ENCODE assay signal across 18 cellular contexts in the genomic region with DNA sequence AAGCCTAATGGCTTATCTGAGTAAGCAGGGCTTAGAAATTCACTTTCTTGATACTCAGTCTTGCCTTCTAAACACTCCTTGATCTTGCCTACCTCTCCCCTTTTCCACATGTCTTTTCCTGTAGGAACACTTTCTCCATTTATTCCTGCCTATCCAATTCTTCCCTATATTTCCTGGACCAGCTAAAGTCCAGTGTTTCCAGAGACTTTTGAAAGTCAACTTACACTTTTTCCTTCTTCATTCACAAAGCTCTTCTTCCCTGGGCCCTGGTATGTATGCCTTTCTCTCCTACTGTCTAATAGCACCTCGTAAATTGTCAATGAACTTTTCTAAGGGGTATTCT. TPM values are rescaled to one million over a fixed set of nuclear protein-coding genes. Genes with fewer than 3 reads are reported as not detected.
DNase-seq lines count a peak whose midpoint lies in the region; ATAC-seq, FAIRE-seq and TF ChIP-seq lines count a peak whose summit lies in the region.
"Had no signal": no experiment of that assay in that cellular context is flagged by ENCODE, and none has a peak within 500 bp of the region (broad histone marks: within the 10 kb centered on the region; RNA-seq: fewer than 3 reads in every experiment).

No MANE protein-coding gene starts in this region.

- no peak overlapping the region for H2AFZ ChIP-seq in K562 (ENCODE audit: low read depth, low read length)

- peak overlapping the region; percentile 55 for H3K4me3 ChIP-seq in K562
- H3K4me3 ChIP-seq in neutrophil (ENCODE audit: low read depth in 1 of 2, low read length in 1 of 2): peak overlapping the region; percentile 75 to 88
- H3K4me3 ChIP-seq: BLaER1, SJSA1 had no signal

- DNase-seq in GM19239 (ENCODE audit: insufficient read length, low spot score): no peak
- DNase-seq in OCI-M1 (lab: John Stamatoyannopoulos, UW): peak; percentile 47
- no peak for DNase-seq in K562 (ENCODE audit: extremely low read depth in 1 of 4, low spot score in 3 of 4)
- DNase-seq in NOMO-1 treated with DMSO at 0.1 percent for 48 hours (lab: John Stamatoyannopoulos, UW; ENCODE audit: unreplicated experiment): no peak
- no peak for DNase-seq in DMS114 treated with DMSO at 0.1 percent for 48 hours (lab: John Stamatoyannopoulos, UW; ENCODE audit: unreplicated experiment)
- DNase-seq in mesenteric fat pad (ENCODE audit: low spot score): no peak
- DNase-seq: COR-L47; DMS53; HCEC 1CT; NCI-H1048; NCI-H2107; NCI-H345; NCI-H526 treated with DMSO at 0.1 percent for 48 hours; NK-92 treated with Interleukin-12 subunit alpha and Interleukin-12 subunit beta, amount 100 ng/mL, for 24 hours; PC-3 had no signal

- FAIRE-seq in GM19239 (lab: Jason Lieb, UNC) (peak; percentile 80), K562 (lab: Jason Lieb, UNC) (no peak)

- H3K36me3 ChIP-seq in K562 (ENCODE audit: control insufficient read depth, insufficient read depth, low read length): peaks cover 51% of the 10 kb centered on the region
- H3K36me3 ChIP-seq in neutrophil: peaks cover 35% of the 10 kb centered on the region
- H3K36me3 ChIP-seq: BLaER1, SJSA1 had no signal

- no peaks in the 10 kb centered on the region for H3K9me1 ChIP-seq in K562 (ENCODE audit: control insufficient read depth, insufficient read depth, low read length)

- intact Hi-C loops in K562 (cut with micrococcal nuclease): loop anchor here (5.0 kb wide), 1 partner anchor 143 kb away; the partner anchor contains the start of gene HEPH

- H3K4me1 ChIP-seq in K562 (replicated peaks in 1 of 2; ENCODE audit: control insufficient read depth in 2 of 2, insufficient read depth in 2 of 2, low read length in 2 of 2): peaks cover 13 to 59% of the 10 kb centered on the region in 2 experiments
- H3K4me1 ChIP-seq in neutrophil (ENCODE audit: control insufficient read depth in 1 of 2, insufficient read depth in 1 of 2, low read depth in 1 of 2, low read length in 1 of 2): peaks cover 47 to 97% of the 10 kb centered on the region in 2 experiments
- H3K4me1 ChIP-seq: SJSA1 had no signal

- no peaks in the 10 kb centered on the region for H3K27me3 ChIP-seq in K562 (ENCODE audit: control insufficient read depth in 2 of 2, insufficient read depth in 2 of 2, low read length in 2 of 2)
- H3K27me3 ChIP-seq in neutrophil: no peaks in the 10 kb centered on the region
- H3K27me3 ChIP-seq: SJSA1 had no signal

- no peak for TF ChIP-seq EP300 in K562 (IDR thresholded peaks at IDR 0.05; ENCODE audit: low read length)

- H3K4me2 ChIP-seq in K562 (ENCODE audit: insufficient read depth, low read length): peak overlapping the region; percentile 94
- H3K4me2 ChIP-seq: BLaER1 had no signal

- in situ Hi-C loops in K562 (cut with MboI): no loop called here

- TF ChIP-seq CTCF in K562 (IDR thresholded peaks at IDR 0.05 in 2 of 3, conservative IDR thresholded peaks at IDR 0.05 in 1 of 3; ENCODE audit: insufficient read depth in 2 of 3, low read depth in 1 of 3, low read length in 3 of 3) (no peak), neutrophil (IDR thresholded peaks at IDR 0.05) (no peak)

- H4K20me1 ChIP-seq in K562 (replicated peaks; ENCODE audit: control insufficient read depth, insufficient read depth, low read length): no peaks in the 10 kb centered on the region
- H4K20me1 ChIP-seq: BLaER1 had no signal

- H3K9ac ChIP-seq in K562 (ENCODE audit: insufficient read depth in 1 of 2, low read depth in 2 of 2, low read length in 2 of 2): peak overlapping the region in 1 of 2 experiments; percentile 88; a peak in 2 of 4 replicates
- H3K9ac ChIP-seq: BLaER1 had no signal

- TF ChIP-seq RAD21 in K562 (CRISPR knock-in tag; conservative IDR thresholded peaks at IDR 0.05 in 1 of 2, IDR thresholded peaks at IDR 0.05 in 1 of 2): no peak; a peak in 1 of 4 replicates

- no peak for ATAC-seq in K562
- ATAC-seq: PC-3 had no signal

- H3K9me3 ChIP-seq in K562 (replicated peaks; ENCODE audit: control insufficient read depth, insufficient read depth, low read depth, low read length) (no peaks in the 10 kb centered on the region), neutrophil (no peaks in the 10 kb centered on the region)
- H3K9me3 ChIP-seq: BLaER1, SJSA1 had no signal

- CTCF ChIA-PET in K562 (lab: Yijun Ruan, JAX; ENCODE audit: low intra/inter-chr PET ratio): interaction anchor here (0.6 to 1.0 kb wide), 3 partner anchors 54 to 709 kb away, joined by 4 read pairs; no protein-coding TSS in a partner anchor

- peaks cover 67% of the 10 kb centered on the region for H3K79me2 ChIP-seq in K562 (ENCODE audit: control insufficient read depth, insufficient read depth, low read length)

- H3K27ac ChIP-seq in K562 (ENCODE audit: extremely low read depth, low read depth, low read length) (peak overlapping the region; percentile 96), neutrophil (peak overlapping the region; percentile 99)
- H3K27ac ChIP-seq: BLaER1, SJSA1 had no signal

- no TSS peak for BruUV-seq in K562 (replicated peaks; lab: Mats Ljungman, UMichigan)

- POLR2A ChIA-PET in K562 (lab: Yijun Ruan, JAX): interaction anchor here (0.7 to 8.6 kb wide), 6 partner anchors 14 to 356 kb away, joined by 3 to 49 read pairs (median 6); no protein-coding TSS in a partner anchor

- peak; percentile 1; the same call in 1 of the 2 replicates for TF ChIP-seq POLR2A in K562 (conservative IDR thresholded peaks at IDR 0.05)

- 14% methylated on average over 1 of the region's 1 CpG for WGBS in K562 (ENCODE audit: insufficient coverage, low coverage, missing lambda C conversion rate)

TF ChIP-seq in K562, 482 proteins besides CTCF, POLR2A, EP300 and RAD21 (continues in another document):
- TF ChIP-seq ZNF217 (CRISPR knock-in tag; IDR thresholded peaks at IDR 0.05) (no peak), ZSCAN32 (CRISPR knock-in tag; IDR thresholded peaks at IDR 0.05) (no peak), FOXJ2 (tag; IDR thresholded peaks at IDR 0.05) (no peak), KDM1A (IDR thresholded peaks at IDR 0.05) (no peak), MAZ (CRISPR knock-in tag; conservative IDR thresholded peaks at IDR 0.05 in 1 of 2, IDR thresholded peaks at IDR 0.05 in 1 of 2) (no peak), ZBTB26 (CRISPR knock-in tag; IDR thresholded peaks at IDR 0.05) (no peak), CBFA2T3 (IDR thresholded peaks at IDR 0.05) (peak; percentile 19; the same call in 1 of the 2 replicates), ZNF445 (CRISPR knock-in tag; IDR thresholded peaks at IDR 0.05; ENCODE audit: low read depth) (no peak), ZNF24 (IDR thresholded peaks at IDR 0.05) (no peak)
- TF ChIP-seq, protein P1, sequence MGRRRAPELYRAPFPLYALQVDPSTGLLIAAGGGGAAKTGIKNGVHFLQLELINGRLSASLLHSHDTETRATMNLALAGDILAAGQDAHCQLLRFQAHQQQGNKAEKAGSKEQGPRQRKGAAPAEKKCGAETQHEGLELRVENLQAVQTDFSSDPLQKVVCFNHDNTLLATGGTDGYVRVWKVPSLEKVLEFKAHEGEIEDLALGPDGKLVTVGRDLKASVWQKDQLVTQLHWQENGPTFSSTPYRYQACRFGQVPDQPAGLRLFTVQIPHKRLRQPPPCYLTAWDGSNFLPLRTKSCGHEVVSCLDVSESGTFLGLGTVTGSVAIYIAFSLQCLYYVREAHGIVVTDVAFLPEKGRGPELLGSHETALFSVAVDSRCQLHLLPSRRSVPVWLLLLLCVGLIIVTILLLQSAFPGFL (CRISPR knock-in tag; IDR thresholded peaks at IDR 0.05): no peak
- TF ChIP-seq, protein P2, sequence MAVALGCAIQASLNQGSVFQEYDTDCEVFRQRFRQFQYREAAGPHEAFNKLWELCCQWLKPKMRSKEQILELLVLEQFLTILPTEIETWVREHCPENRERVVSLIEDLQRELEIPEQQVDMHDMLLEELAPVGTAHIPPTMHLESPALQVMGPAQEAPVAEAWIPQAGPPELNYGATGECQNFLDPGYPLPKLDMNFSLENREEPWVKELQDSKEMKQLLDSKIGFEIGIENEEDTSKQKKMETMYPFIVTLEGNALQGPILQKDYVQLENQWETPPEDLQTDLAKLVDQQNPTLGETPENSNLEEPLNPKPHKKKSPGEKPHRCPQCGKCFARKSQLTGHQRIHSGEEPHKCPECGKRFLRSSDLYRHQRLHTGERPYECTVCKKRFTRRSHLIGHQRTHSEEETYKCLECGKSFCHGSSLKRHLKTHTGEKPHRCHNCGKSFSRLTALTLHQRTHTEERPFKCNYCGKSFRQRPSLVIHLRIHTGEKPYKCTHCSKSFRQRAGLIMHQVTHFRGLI (CRISPR knock-in tag; IDR thresholded peaks at IDR 0.05): no peak

RNA-seq across cellular contexts. Expression of gene VSIG4, which starts 20.6 kb away (rescaled TPM):
- not detected in 2 replicates for total RNA-seq in K562 (2011; cell fraction: chromatin; rRNA removed; ENCODE audit: low replicate concordance)
- 0.17 TPM in 1 of 2 replicates, not detected in the other for total RNA-seq in K562 (2011; cell fraction: nucleolus; rRNA removed)
- total RNA-seq in K562 (2011; cell fraction: nucleoplasm; rRNA removed): 0.37 TPM in 1 of 2 replicates, not detected in the other
- total RNA-seq in K562 (2014; rRNA removed): not detected in 2 replicates
- total RNA-seq in K562 (2014; rRNA removed; fragmentation: Illumina TruSeq; extraction: Trizol): 0.22 and 0.29 TPM in 2 replicates
- total RNA-seq in K562 (2015; rRNA removed; fragmentation: Illumina TruSeq; extraction: Trizol): 0.23 and 0.33 TPM in 2 replicates
- 0.47 and 0.49 TPM in 2 replicates for total RNA-seq in K562 (2021)
- polyA plus RNA-seq in K562 (2011; rRNA removed): 0.22 and 0.58 TPM in 2 replicates
- 0.52 and 1.0 TPM in 2 replicates for polyA plus RNA-seq in K562 (2011; cell fraction: cytosol; rRNA removed)
- 0.48 and 1.2 TPM in 2 replicates for polyA plus RNA-seq in K562 (2011; cell fraction: nucleus; rRNA removed)
- 0.21 and 1.1 TPM in 2 replicates for polyA plus RNA-seq in K562 (2012)
- 0.43 and 0.46 TPM in 2 replicates for polyA plus RNA-seq in K562 (2014; fragmentation: Illumina TruSeq; extraction: Trizol)
- polyA plus RNA-seq in K562 (2014; fragmentation: Nextera tagmentation; extraction: Ambion mirVana): 1 to 10 TPM in 1 of 2 experiments, under 1 TPM in 1; 0.91 to 1.6 TPM
- polyA plus RNA-seq in K562 (2014; rRNA removed): 0.12 and 0.61 TPM in 2 replicates
- polyA minus RNA-seq in K562 (2011; rRNA and poly(A)+ RNA removed): 0.35 and 0.42 TPM in 2 replicates
- not detected in 2 replicates for polyA minus RNA-seq in K562 (2011; cell fraction: cytosol; rRNA and poly(A)+ RNA removed)
- 0.22 TPM in 1 of 2 replicates, not detected in the other for polyA minus RNA-seq in K562 (2011; cell fraction: nucleus; rRNA and poly(A)+ RNA removed)
- total RNA-seq in mesenteric fat pad: 448 TPM
- total RNA-seq: PC-3, SJSA1 had no signal

Comparison
In these comparisons a context has a peak if more than half of its experiments do, and no peak if none do; other contexts are left out.
1. RNA of gene VSIG4, which starts 20.6 kb away (total RNA-seq): 448 TPM in mesenteric fat pad (single experiment); 0.17 to 0.49 TPM in K562; every median in the first group is over 100 times any median in the second.